In the genomic region with DNA sequence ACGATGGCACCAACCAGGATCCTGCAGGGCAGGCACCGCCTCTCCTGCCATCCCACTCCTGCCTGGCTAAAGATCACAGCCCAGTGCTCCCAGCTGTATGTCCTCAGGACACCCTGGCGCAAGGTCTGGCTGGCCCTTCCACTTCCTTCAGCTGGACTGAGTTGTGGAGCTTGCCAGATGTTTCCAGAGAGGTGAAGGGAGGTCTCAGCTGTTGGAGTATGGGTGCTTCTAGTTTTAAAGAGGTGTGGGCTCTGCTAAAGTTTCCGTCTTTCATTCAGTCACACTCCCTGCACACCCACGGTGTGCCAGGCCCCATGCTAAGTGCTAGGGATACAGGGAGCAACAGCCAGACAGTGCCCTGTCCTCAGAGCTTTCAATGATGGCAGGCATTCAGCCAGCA, we compare ENCODE assay signal across 16 cellular contexts.
"Had no signal": no experiment of that assay in that cellular context is flagged by ENCODE, and none has a peak within 500 bp of the region (broad histone marks: within the 10 kb centered on the region; RNA-seq: fewer than 3 reads in every experiment).

No MANE protein-coding gene starts in this region.

- H3K4me3 ChIP-seq: ascending aorta, esophagus squamous epithelium, heart left ventricle, psoas muscle, right lobe of liver, upper lobe of left lung had no signal

- H3K4me1 ChIP-seq: psoas muscle, right lobe of liver had no signal

- DNase-seq: activated CD4-positive, alpha-beta T cell treated with anti-CD3 and anti-CD28 coated beads for 4 hours; activated gamma-delta T cell treated with Interleukin-2 at 50 U/mL for 16 hours; esophagus squamous epithelium; foreskin fibroblast; heart left ventricle; psoas muscle; right lobe of liver; stimulated activated CD4-positive, alpha-beta T cell treated with anti-CD3 and anti-CD28 coated beads, Interleukin-1b, Interleukin-23, amount 100 ng/mL, for 48 hours; stimulated activated naive CD4-positive, alpha-beta T cell treated with Interleukin-2 at 50 U/mL for 16 hours; T-cell; upper lobe of left lung; WERI-Rb-1 had no signal

- ATAC-seq: heart left ventricle, right lobe of liver, T-cell had no signal

- H3K9me3 Mint-ChIP-seq: natural killer cell treated with Interleukin-12 subunit alpha and Interleukin-12 subunit beta and Interleukin-15 and Interleukin-18, amount 100 ng/mL, for 72 hours; T-cell had no signal

- H3K36me3 ChIP-seq: ascending aorta, esophagus squamous epithelium, heart left ventricle, right lobe of liver, upper lobe of left lung, WERI-Rb-1 had no signal

- H3K27me3 Mint-ChIP-seq: T-cell had no signal

- FAIRE-seq: bronchial epithelial cell, islet of Langerhans had no signal

- H3K27me3 ChIP-seq: ascending aorta, esophagus squamous epithelium, heart left ventricle, right lobe of liver, upper lobe of left lung had no signal

- H3K27ac ChIP-seq: esophagus squamous epithelium, heart left ventricle, psoas muscle, right lobe of liver, upper lobe of left lung, WERI-Rb-1 had no signal

- H3K9me3 ChIP-seq: ascending aorta, esophagus squamous epithelium, heart left ventricle, psoas muscle, right lobe of liver, upper lobe of left lung had no signal

- H3K4me3 Mint-ChIP-seq: natural killer cell treated with Interleukin-12 subunit alpha and Interleukin-12 subunit beta and Interleukin-15 and Interleukin-18, amount 100 ng/mL, for 72 hours; T-cell had no signal

- H3K36me3 Mint-ChIP-seq: natural killer cell treated with Interleukin-12 subunit alpha and Interleukin-12 subunit beta and Interleukin-15 and Interleukin-18, amount 100 ng/mL, for 72 hours; T-cell had no signal

- H3K27ac Mint-ChIP-seq: natural killer cell treated with Interleukin-12 subunit alpha and Interleukin-12 subunit beta and Interleukin-15 and Interleukin-18, amount 100 ng/mL, for 72 hours had no signal
